In genomic region chr4:24382381-24382780, GRCh38 we compare ENCODE assay signal across 12 cellular contexts.
DNase-seq lines count a peak whose midpoint lies in the region; ATAC-seq lines count a peak whose summit lies in the region.
"Had no signal": no experiment of that assay in that cellular context is flagged by ENCODE, and none has a peak within 500 bp of the region (broad histone marks: within the 10 kb centered on the region; RNA-seq: fewer than 3 reads in every experiment).

No MANE protein-coding gene starts in this region.

- ATAC-seq in GM18868 (IDR thresholded peaks at IDR 0.05; ENCODE audit: unreplicated experiment) (peak; percentile 92), HG02610 (IDR thresholded peaks at IDR 0.05; ENCODE audit: unreplicated experiment) (peak; percentile 91)
- ATAC-seq: Right ventricle myocardium inferior had no signal

- peak; percentile 23 for DNase-seq in HPDE6-E6E7 (ENCODE audit: extremely low spot score)
- DNase-seq in kidney glomerular epithelial cell (lab: John Stamatoyannopoulos, UW): peak; percentile 92
- no peak for DNase-seq in NOMO-1 treated with DMSO at 0.1 percent for 48 hours (lab: John Stamatoyannopoulos, UW; ENCODE audit: unreplicated experiment)
- DNase-seq in stimulated activated naive CD4-positive, alpha-beta T cell treated with Interleukin-2 at 50 U/mL for 16 hours (lab: John Stamatoyannopoulos, UW): no peak
- no peak for DNase-seq in activated gamma-delta T cell treated with Interleukin-2 at 50 U/mL for 16 hours
- no peak for DNase-seq in GDM1 (lab: John Stamatoyannopoulos, UW)
- DNase-seq: activated CD8-positive, alpha-beta memory T cell treated with anti-CD3 and anti-CD28 coated beads, Interleukin-2, amount 50 U/mL, for 48 hours; endodermal cell; mesendoderm had no signal

Comparison
In these comparisons a context has a peak if more than half of its experiments do, and no peak if none do; other contexts are left out.
1. DNase-seq: peak in HPDE6-E6E7 (single experiment) and kidney glomerular epithelial cell (single experiment); none in NOMO-1 treated with DMSO at 0.1 percent for 48 hours (single experiment), stimulated activated naive CD4-positive, alpha-beta T cell treated with Interleukin-2 at 50 U/mL for 16 hours (single experiment), activated gamma-delta T cell treated with Interleukin-2 at 50 U/mL for 16 hours (single experiment) and GDM1 (single experiment).